ENCODE assay signal across 8 cellular contexts in genomic region chr13:99657848-99658265, GRCh38. TPM values are rescaled to one million over a fixed set of nuclear protein-coding genes. Genes with fewer than 3 reads are reported as not detected.
DNase-seq lines count a peak whose midpoint lies in the region; ATAC-seq and TF ChIP-seq lines count a peak whose summit lies in the region.

No MANE protein-coding gene starts in this region.

- H3K4me2 ChIP-seq in OCI-LY3 (ENCODE audit: low read length): peak overlapping the region; percentile 93

- no peaks in the 10 kb centered on the region for H3K9me3 Mint-ChIP-seq in brain

- H3K27me3 ChIP-seq in OCI-LY3 (ENCODE audit: low read depth, low read length): peaks cover 6% of the 10 kb centered on the region; the same call in 1 of the 2 replicates

- no peaks in the 10 kb centered on the region for H3K9me3 ChIP-seq in OCI-LY3 (ENCODE audit: insufficient read depth, low read length)

- peaks cover 6% of the 10 kb centered on the region; the same call in 1 of the 2 replicates for H4K20me1 ChIP-seq in OCI-LY3 (ENCODE audit: insufficient read depth, low read length)

- H2AFZ ChIP-seq in OCI-LY3 (ENCODE audit: low read depth, low read length): peak overlapping the region; percentile 26

- H3K4me1 ChIP-seq in OCI-LY3 (ENCODE audit: low read length): peaks cover 36% of the 10 kb centered on the region

- H3K27ac ChIP-seq in OCI-LY3 (ENCODE audit: low read length): no peak overlapping the region

- peaks cover 54% of the 10 kb centered on the region for H3K4me1 Mint-ChIP-seq in brain

- H3K79me2 ChIP-seq in OCI-LY3 (ENCODE audit: low read length): no peaks in the 10 kb centered on the region

- peak overlapping the region; percentile 47 for H3K4me3 ChIP-seq in AG09309 (ENCODE audit: control insufficient read depth, low read depth, low read length)
- peak overlapping the region; percentile 79 for H3K4me3 ChIP-seq in OCI-LY3 (ENCODE audit: low read length)

- H3K27ac Mint-ChIP-seq in brain: peak overlapping the region; percentile 88 to 98 (median 92)

- H3K27me3 Mint-ChIP-seq in brain: peaks cover 16% of the 10 kb centered on the region

- no peak for TF ChIP-seq CTCF in AG09309 (IDR thresholded peaks at IDR 0.05; ENCODE audit: control insufficient read depth, insufficient read depth, low read depth, low read length, missing control alignments)
- TF ChIP-seq CTCF in OCI-LY3 (IDR thresholded peaks at IDR 0.05; ENCODE audit: low read depth, low read length): peak; percentile 13; the same call in 1 of the 2 replicates
- no peak for TF ChIP-seq CTCF in brain (conservative IDR thresholded peaks at IDR 0.05)

- peak overlapping the region; percentile 56 for H3K9ac ChIP-seq in OCI-LY3 (ENCODE audit: low read length)

- peak overlapping the region; percentile 55 to 87 (median 82) for H3K4me3 Mint-ChIP-seq in brain

- no peaks in the 10 kb centered on the region for H3K36me3 ChIP-seq in OCI-LY3 (replicated peaks; ENCODE audit: low read depth, low read length)

- ATAC-seq in GM19455 (IDR thresholded peaks at IDR 0.05; ENCODE audit: unreplicated experiment): peak; percentile 34

- DNase-seq in AG09309 (ENCODE audit: low read depth) (no peak), iris pigment epithelial cell (ENCODE audit: low read depth) (peak; percentile 29), RPMI8226 (no peak), NCI-H1048 (lab: John Stamatoyannopoulos, UW) (no peak)
- peak; percentile 25 for DNase-seq in stimulated activated CD4-positive, alpha-beta T cell treated with anti-CD3 and anti-CD28 coated beads, Interleukin-4, amount 100 ng/mL, for 24 hours

- no peaks in the 10 kb centered on the region for H3K36me3 Mint-ChIP-seq in brain

RNA-seq across cellular contexts. Expression of gene CLYBL, which starts 51.4 kb away (rescaled TPM):
- polyA plus RNA-seq in brain (ENCODE audit: insufficient read depth, low read depth, low replicate concordance): 9.5 TPM

Comparison
In these comparisons a context has a peak if more than half of its experiments do, and no peak if none do; other contexts are left out.
1. DNase-seq: peak in iris pigment epithelial cell (single experiment) and stimulated activated CD4-positive, alpha-beta T cell treated with anti-CD3 and anti-CD28 coated beads, Interleukin-4, amount 100 ng/mL, for 24 hours (single experiment); none in AG09309 (single experiment), RPMI8226 (single experiment) and NCI-H1048 (single experiment).